ENCODE assay signal across 34 cellular contexts in genomic region chr7:139152149-139152548, GRCh38. TPM values are rescaled to one million over a fixed set of nuclear protein-coding genes. Genes with fewer than 3 reads are reported as not detected.
DNase-seq lines count a peak whose midpoint lies in the region; ATAC-seq, FAIRE-seq and TF ChIP-seq lines count a peak whose summit lies in the region.
"Had no signal": no experiment of that assay in that cellular context is flagged by ENCODE, and none has a peak within 500 bp of the region (broad histone marks: within the 10 kb centered on the region; RNA-seq: fewer than 3 reads in every experiment).

No MANE protein-coding gene starts in this region.

- no peaks in the 10 kb centered on the region for H3K36me3 Mint-ChIP-seq in WTC11
- H3K36me3 Mint-ChIP-seq: CD14-positive monocyte had no signal

- H3K79me2 ChIP-seq in K562 (ENCODE audit: control insufficient read depth, insufficient read depth, low read length) = no peaks in the 10 kb centered on the region

- H3K4me3 ChIP-seq in HEK293 (ENCODE audit: low read depth, low read length) = no peak overlapping the region
- no peak overlapping the region for H3K4me3 ChIP-seq in K562
- H3K4me3 ChIP-seq: A549; BLaER1; BLaER1 treated with 17β-estradiol and CSF1 and Interleukin-3, amounts not matched to agents 10 nM and 100 nM had no signal

- TF ChIP-seq CTCF in HEK293 (tag by site-specific recombination; IDR thresholded peaks at IDR 0.05) (no peak), WTC11 (IDR thresholded peaks at IDR 0.05) (no peak), K562 (IDR thresholded peaks at IDR 0.05 in 2 of 3, conservative IDR thresholded peaks at IDR 0.05 in 1 of 3; ENCODE audit: insufficient read depth in 2 of 3, low read depth in 1 of 3, low read length in 3 of 3) (no peak)

- no peak for ATAC-seq in WTC11
- ATAC-seq in K562 = no peak
- no peak for ATAC-seq in HG03039 (IDR thresholded peaks at IDR 0.05; ENCODE audit: unreplicated experiment)
- ATAC-seq in HG03108 (IDR thresholded peaks at IDR 0.05; ENCODE audit: unreplicated experiment) = no peak
- ATAC-seq: A549; CD8-positive, alpha-beta T cell had no signal

- TF ChIP-seq EP300 in K562 (IDR thresholded peaks at IDR 0.05; ENCODE audit: low read length) = no peak

- in situ Hi-C loops in K562 (cut with MboI) = no loop called here

- intact Hi-C loops in K562 (cut with micrococcal nuclease) = no loop called here

- peaks cover 0 to 21% of the 10 kb centered on the region in 2 experiments; a peak in 1 of 3 replicates for H3K36me3 ChIP-seq in HEK293 (ENCODE audit: control insufficient read depth in 2 of 2, insufficient read depth in 1 of 2, low read length in 2 of 2)
- peaks cover 5% of the 10 kb centered on the region; the same call in 1 of the 3 replicates for H3K36me3 ChIP-seq in K562 (ENCODE audit: control insufficient read depth, insufficient read depth, low read length)
- H3K36me3 ChIP-seq: BE2C had no signal

- 74% methylated on average over 1 of the region's 1 CpG for WGBS in K562 (ENCODE audit: insufficient coverage, low coverage, missing lambda C conversion rate)

- TF ChIP-seq RAD21 in K562 (CRISPR knock-in tag; conservative IDR thresholded peaks at IDR 0.05 in 1 of 2, IDR thresholded peaks at IDR 0.05 in 1 of 2) = no peak

- no peaks in the 10 kb centered on the region for H3K4me1 ChIP-seq in HEK293 (ENCODE audit: control insufficient read depth, insufficient read depth, low read length)
- no peaks in the 10 kb centered on the region for H3K4me1 ChIP-seq in K562 (replicated peaks in 1 of 2; ENCODE audit: control insufficient read depth in 2 of 2, insufficient read depth in 2 of 2, low read length in 2 of 2)
- H3K4me1 ChIP-seq: A549, BLaER1, Caco-2 had no signal

- no peak for FAIRE-seq in K562 (lab: Jason Lieb, UNC)
- FAIRE-seq: A549, D721Med had no signal

- H3K4me3 Mint-ChIP-seq in WTC11 = no peak overlapping the region
- H3K4me3 Mint-ChIP-seq: B cell; CD14-positive monocyte; CD4-positive, alpha-beta memory T cell; CD4-positive, alpha-beta T cell; CD4-positive, CD25-positive, alpha-beta regulatory T cell; CD8-positive, alpha-beta memory T cell; CD8-positive, alpha-beta T cell had no signal

- CTCF ChIA-PET in HEK293 (lab: Yijun Ruan, JAX) = interaction anchor here (0.5 kb wide), 1 partner anchor 1201 kb away, joined by 4 read pairs; no protein-coding TSS in a partner anchor
- CTCF ChIA-PET in WTC11 (lab: Charles Lee) = no interaction called here
- CTCF ChIA-PET in K562 (lab: Yijun Ruan, JAX; ENCODE audit: low intra/inter-chr PET ratio) = no interaction called here

- H3K27ac ChIP-seq in HEK293 (ENCODE audit: extremely low read depth, low read depth, low read length) = no peak overlapping the region
- H3K27ac ChIP-seq in K562 (ENCODE audit: extremely low read depth, low read depth, low read length) = no peak overlapping the region
- H3K27ac ChIP-seq: 22Rv1; A549; BLaER1; BLaER1 treated with 17β-estradiol and CSF1 and Interleukin-3, amounts not matched to agents 10 nM and 100 nM; C4-2B had no signal

- no peaks in the 10 kb centered on the region for H3K9me1 ChIP-seq in K562 (ENCODE audit: control insufficient read depth, insufficient read depth, low read length)

- no peak for TF ChIP-seq POLR2A in K562 (conservative IDR thresholded peaks at IDR 0.05)

- no peaks in the 10 kb centered on the region for H3K9me3 Mint-ChIP-seq in WTC11
- H3K9me3 Mint-ChIP-seq: CD4-positive, alpha-beta T cell; CD4-positive, CD25-positive, alpha-beta regulatory T cell; CD8-positive, alpha-beta T cell had no signal

- H4K20me1 ChIP-seq in K562 (replicated peaks; ENCODE audit: control insufficient read depth, insufficient read depth, low read length) = no peaks in the 10 kb centered on the region
- H4K20me1 ChIP-seq: BLaER1; BLaER1 treated with 17β-estradiol and CSF1 and Interleukin-3, amounts not matched to agents 10 nM and 100 nM had no signal

- no peak overlapping the region for H3K4me2 ChIP-seq in K562 (ENCODE audit: insufficient read depth, low read length)
- H3K4me2 ChIP-seq: A549; BLaER1; BLaER1 treated with 17β-estradiol and CSF1 and Interleukin-3, amounts not matched to agents 10 nM and 100 nM had no signal

- POLR2A ChIA-PET in HEK293 (lab: Yijun Ruan, JAX) = no interaction called here
- POLR2A ChIA-PET in WTC11 (lab: Charles Lee) = no interaction called here
- POLR2A ChIA-PET in K562 (lab: Yijun Ruan, JAX) = interaction anchor here (0.6 to 2.2 kb wide), 3 partner anchors 16 to 66 kb away, joined by 4 to 5 read pairs (median 5); a partner anchor contains a TSS

- H3K27me3 ChIP-seq in K562 (ENCODE audit: control insufficient read depth in 2 of 2, insufficient read depth in 2 of 2, low read length in 2 of 2) = no peaks in the 10 kb centered on the region
- H3K27me3 ChIP-seq: BE2C; BLaER1; BLaER1 treated with 17β-estradiol and CSF1 and Interleukin-3, amounts not matched to agents 10 nM and 100 nM had no signal

- H3K27ac Mint-ChIP-seq in WTC11 = no peak overlapping the region
- H3K27ac Mint-ChIP-seq: B cell; CD4-positive, alpha-beta memory T cell; CD4-positive, alpha-beta T cell; CD4-positive, CD25-positive, alpha-beta regulatory T cell; CD8-positive, alpha-beta memory T cell; CD8-positive, alpha-beta T cell had no signal

- DNase-seq in WTC11 (ENCODE audit: low spot score) = no peak
- DNase-seq in K562 (ENCODE audit: extremely low read depth in 1 of 4, low spot score in 3 of 4) = no peak
- DNase-seq in NCI-H1436 treated with DMSO at 0.1 percent for 48 hours (lab: John Stamatoyannopoulos, UW) = no peak
- DNase-seq: 8988T; ACHN; AML-193; BE2C; C1 segment of cervical spinal cord; Caco-2; Calu3; CD4-positive, alpha-beta memory T cell; CD4-positive, alpha-beta T cell; CD4-positive, CD25-positive, alpha-beta regulatory T cell; CD8-positive, alpha-beta memory T cell; CD8-positive, alpha-beta T cell; COR-L47; DMS 273 treated with DMSO at 0.1 percent for 48 hours; DMS153; DMS53; DMS79; DMS79 treated with DMSO at 0.1 percent for 48 hours; DND-41; EL had no signal

- BruUV-seq in K562 (replicated peaks; lab: Mats Ljungman, UMichigan) = no TSS peak

- H3K4me1 Mint-ChIP-seq in WTC11 = peaks cover 12% of the 10 kb centered on the region
- H3K4me1 Mint-ChIP-seq: B cell, CD14-positive monocyte had no signal

- H2AFZ ChIP-seq in K562 (ENCODE audit: low read depth, low read length) = no peak overlapping the region

- no peak overlapping the region for H3K9ac ChIP-seq in K562 (ENCODE audit: insufficient read depth in 1 of 2, low read depth in 2 of 2, low read length in 2 of 2)
- H3K9ac ChIP-seq: BLaER1; BLaER1 treated with 17β-estradiol and CSF1 and Interleukin-3, amounts not matched to agents 10 nM and 100 nM had no signal

- no peaks in the 10 kb centered on the region for H3K27me3 Mint-ChIP-seq in WTC11 (ENCODE audit: low read depth)
- H3K27me3 Mint-ChIP-seq: B cell; CD4-positive, alpha-beta memory T cell; CD4-positive, alpha-beta T cell; CD4-positive, CD25-positive, alpha-beta regulatory T cell; CD8-positive, alpha-beta memory T cell had no signal

- no peaks in the 10 kb centered on the region for H3K9me3 ChIP-seq in HEK293 (ENCODE audit: control insufficient read depth, insufficient read depth, low read depth, low read length)
- H3K9me3 ChIP-seq in K562 (replicated peaks; ENCODE audit: control insufficient read depth, insufficient read depth, low read depth, low read length) = no peaks in the 10 kb centered on the region
- H3K9me3 ChIP-seq: A549, BE2C, BLaER1, Caco-2 had no signal

TF ChIP-seq in HEK293, 187 proteins besides CTCF, POLR2A, EP300 and RAD21:
- no peak for TF ChIP-seq ZNF19 (tag by site-specific recombination; IDR thresholded peaks at IDR 0.05; ENCODE audit: low read depth)
- no peak for TF ChIP-seq ZNF776 (tag by site-specific recombination; IDR thresholded peaks at IDR 0.05; ENCODE audit: borderline replicate concordance)
- peak; percentile 63 for TF ChIP-seq ZNF121 (tag by site-specific recombination; IDR thresholded peaks at IDR 0.05)
- TF ChIP-seq PRDM1 (tag by site-specific recombination; IDR thresholded peaks at IDR 0.05) = no peak
- TF ChIP-seq SP3 (tag by site-specific recombination; IDR thresholded peaks at IDR 0.05) = no peak

TF ChIP-seq in WTC11, 78 proteins besides CTCF, POLR2A, EP300 and RAD21:
- TF ChIP-seq CREM (CRISPR knock-in tag; IDR thresholded peaks at IDR 0.05) = no peak
- no peak for TF ChIP-seq ZNF263 (CRISPR knock-in tag; IDR thresholded peaks at IDR 0.05; ENCODE audit: low read depth)
- TF ChIP-seq ZNF121 (CRISPR knock-in tag; IDR thresholded peaks at IDR 0.05) = peak; percentile 60; the same call in 1 of the 2 replicates

TF ChIP-seq in K562, 482 proteins besides CTCF, POLR2A, EP300 and RAD21 (continues in another document):
- peak; percentile 82 for TF ChIP-seq ZNF121 (CRISPR knock-in tag; conservative IDR thresholded peaks at IDR 0.05)
- TF ChIP-seq, protein P1, sequence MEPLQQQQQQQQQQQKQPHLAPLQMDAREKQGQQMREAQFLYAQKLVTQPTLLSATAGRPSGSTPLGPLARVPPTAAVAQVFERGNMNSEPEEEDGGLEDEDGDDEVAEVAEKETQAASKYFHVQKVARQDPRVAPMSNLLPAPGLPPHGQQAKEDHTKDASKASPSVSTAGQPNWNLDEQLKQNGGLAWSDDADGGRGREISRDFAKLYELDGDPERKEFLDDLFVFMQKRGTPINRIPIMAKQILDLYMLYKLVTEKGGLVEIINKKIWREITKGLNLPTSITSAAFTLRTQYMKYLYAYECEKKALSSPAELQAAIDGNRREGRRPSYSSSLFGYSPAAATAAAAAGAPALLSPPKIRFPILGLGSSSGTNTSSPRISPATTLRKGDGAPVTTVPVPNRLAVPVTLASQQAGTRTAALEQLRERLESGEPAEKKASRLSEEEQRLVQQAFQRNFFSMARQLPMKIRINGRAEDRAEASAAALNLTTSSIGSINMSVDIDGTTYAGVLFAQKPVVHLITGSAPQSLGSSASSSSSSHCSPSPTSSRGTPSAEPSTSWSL (CRISPR knock-in tag; IDR thresholded peaks at IDR 0.05; ENCODE audit: borderline replicate concordance) = no peak

RNA-seq across cellular contexts. Expression of gene ZC3HAV1, which starts 42.6 kb away (rescaled TPM):
- 31.9 to 38.0 TPM (median 34.0 TPM) in 3 replicates for total RNA-seq in WTC11 (2021)
- total RNA-seq in K562 (2011; cell fraction: chromatin; rRNA removed; ENCODE audit: low replicate concordance) = 53.8 and 57.1 TPM in 2 replicates
- 29.0 and 32.2 TPM in 2 replicates for total RNA-seq in K562 (2011; cell fraction: nucleolus; rRNA removed)
- 34.5 and 41.2 TPM in 2 replicates for total RNA-seq in K562 (2011; cell fraction: nucleoplasm; rRNA removed)
- 23.9 and 26.4 TPM in 2 replicates for total RNA-seq in K562 (2014; rRNA removed)
- 34.0 TPM in 2 replicates for total RNA-seq in K562 (2014; rRNA removed; fragmentation: Illumina TruSeq; extraction: Trizol)
- 38.9 and 40.5 TPM in 2 replicates for total RNA-seq in K562 (2015; rRNA removed; fragmentation: Illumina TruSeq; extraction: Trizol)
- 33.0 and 33.8 TPM in 2 replicates for total RNA-seq in K562 (2021)
- 16.9 and 22.4 TPM in 2 replicates for polyA plus RNA-seq in K562 (2011; rRNA removed)
- polyA plus RNA-seq in K562 (2011; cell fraction: cytosol; rRNA removed) = 13.3 and 18.4 TPM in 2 replicates
- 12.9 and 17.7 TPM in 2 replicates for polyA plus RNA-seq in K562 (2011; cell fraction: nucleus; rRNA removed)
- polyA plus RNA-seq in K562 (2012) = 20.5 and 21.0 TPM in 2 replicates
- 22.8 and 30.9 TPM in 2 replicates for polyA plus RNA-seq in K562 (2014; fragmentation: Illumina TruSeq; extraction: Trizol)
- polyA plus RNA-seq in K562 (2014; fragmentation: Nextera tagmentation; extraction: Ambion mirVana) = 10 to 100 TPM; 11.9 to 13.4 TPM
- 18.0 and 18.7 TPM in 2 replicates for polyA plus RNA-seq in K562 (2014; rRNA removed)
- polyA minus RNA-seq in K562 (2011; rRNA and poly(A)+ RNA removed) = 29.5 and 40.3 TPM in 2 replicates
- polyA minus RNA-seq in K562 (2011; cell fraction: cytosol; rRNA and poly(A)+ RNA removed) = 24.2 and 28.1 TPM in 2 replicates
- 17.8 and 38.4 TPM in 2 replicates for polyA minus RNA-seq in K562 (2011; cell fraction: nucleus; rRNA and poly(A)+ RNA removed)

Comparison
In these comparisons a context has a peak if more than half of its experiments do, and no peak if none do; other contexts are left out.
1. Of the 44 proteins assayed by ChIP-seq in both K562 and HEK293: peak only in K562: none; only in HEK293: none; in both: ZNF121; in neither: 43.